In genomic region chr3:18442743-18443669, GRCh38 we compare ENCODE assay signal across 8 cellular contexts. TPM values are rescaled to one million over a fixed set of nuclear protein-coding genes. Genes with fewer than 3 reads are reported as not detected.
DNase-seq lines count a peak whose midpoint lies in the region; ATAC-seq, FAIRE-seq and TF ChIP-seq lines count a peak whose summit lies in the region.
"Had no signal": no experiment of that assay in that cellular context is flagged by ENCODE, and none has a peak within 500 bp of the region (broad histone marks: within the 10 kb centered on the region; RNA-seq: fewer than 3 reads in every experiment).

No MANE protein-coding gene starts in this region.

- H3K4me1 ChIP-seq in H9 (ENCODE audit: insufficient read depth, low read length): peaks cover 5% of the 10 kb centered on the region; the same call in 1 of the 2 replicates
- peaks cover 6% of the 10 kb centered on the region; the same call in 1 of the 2 replicates for H3K4me1 ChIP-seq in iPS DF 6.9 (ENCODE audit: control insufficient read depth, insufficient read depth, low read length)

- H3K36me3 Mint-ChIP-seq in H9 (ENCODE audit: insufficient read depth in 1 of 3, low read depth in 3 of 3) (peaks cover 0 to 2% (median 0%) of the 10 kb centered on the region in 3 experiments; a peak in 4 of 7 replicates), T-cell (peaks cover 12% of the 10 kb centered on the region)

- peaks cover 19% of the 10 kb centered on the region for H3K23me2 ChIP-seq in H9 (ENCODE audit: insufficient read length, low read depth, low read length, poor library complexity, severe bottlenecking)

- no peaks in the 10 kb centered on the region for H3K79me2 ChIP-seq in H9 (ENCODE audit: insufficient read depth, low read length)

- no peak for DNase-seq in H9
- peak in 7 of 34 experiments; percentile 8 to 30 (median 14) for DNase-seq in T-cell
- no peak for DNase-seq in iPS DF 6.9 (ENCODE audit: low read depth, low spot score)
- peak; percentile 31 to 46 for DNase-seq in stimulated activated CD4-positive, alpha-beta T cell treated with anti-CD3 and anti-CD28 coated beads, Interleukin-2, amount 100 ng/mL, for 24 hours
- no peak for DNase-seq in ureter (ENCODE audit: low spot score)
- DNase-seq in urothelium cell line (ENCODE audit: low spot score): no peak
- DNase-seq: NCI-H1694 treated with DMSO at 0.1 percent for 48 hours had no signal

- no peak for ATAC-seq in T-cell (replicated peaks in 1 of 4)
- ATAC-seq in HG03439 (IDR thresholded peaks at IDR 0.05; ENCODE audit: unreplicated experiment): no peak

- no peak overlapping the region for H2BK120ac ChIP-seq in H9 (ENCODE audit: low read depth, low read length, poor library complexity, severe bottlenecking)

- peak overlapping the region; percentile 57; the same call in 1 of the 2 replicates for H3K4me3 ChIP-seq in iPS DF 6.9 (ENCODE audit: low read length)

- WGBS in H9 (ENCODE audit: extremely low coverage, insufficient read length, low lambda C conversion rate): no CpG with 5 or more reads among the region's 11 CpGs
- WGBS in iPS DF 6.9 (ENCODE audit: insufficient coverage, insufficient read length): no CpG with 5 or more reads among the region's 11 CpGs

- H3K4me1 Mint-ChIP-seq in H9: peaks cover 25 to 40% of the 10 kb centered on the region in 2 experiments
- peaks cover 58 to 61% (median 60%) of the 10 kb centered on the region in 3 donors for H3K4me1 Mint-ChIP-seq in T-cell

- no peak overlapping the region for H3K56ac ChIP-seq in H9 (ENCODE audit: insufficient read length, low read depth, low read length)

- CTCF ChIA-PET in T-cell (lab: Charles Lee): interaction anchor here (0.6 to 2.1 kb wide), 2 partner anchors 20 to 315 kb away, joined by 3 to 7 read pairs; no protein-coding TSS in a partner anchor

- no peak overlapping the region for H2AK5ac ChIP-seq in H9 (ENCODE audit: insufficient read length, low read length)

- H3K27me3 ChIP-seq in H9 (ENCODE audit: insufficient read depth, low read length) (peaks cover 7% of the 10 kb centered on the region; the same call in 1 of the 2 replicates), iPS DF 6.9 (ENCODE audit: control insufficient read depth, insufficient read depth, low read length) (peaks cover 6% of the 10 kb centered on the region; the same call in 1 of the 2 replicates)

- no peak overlapping the region; the same call in 1 of the 2 replicates for H3K14ac ChIP-seq in H9 (ENCODE audit: insufficient read depth, low read length)

- no peak overlapping the region for H4K91ac ChIP-seq in H9 (ENCODE audit: insufficient read length, low read depth, low read length)

- H3K9ac ChIP-seq in H9 (ENCODE audit: extremely low read depth, insufficient read length, low read length): peak overlapping the region; percentile 18

- no peak overlapping the region for H3K18ac ChIP-seq in H9 (ENCODE audit: insufficient read length, low read depth, low read length)

- no peak overlapping the region for H2BK5ac ChIP-seq in H9 (ENCODE audit: insufficient read length, low read length)

- no peak overlapping the region for H2BK20ac ChIP-seq in H9 (ENCODE audit: low read depth, low read length, poor library complexity, severe bottlenecking)

- no peak overlapping the region for H4K5ac ChIP-seq in H9 (ENCODE audit: insufficient read length, low read depth, low read length)

- H2AFZ ChIP-seq in H9 (ENCODE audit: low read length): no peak overlapping the region

- H3K9me3 Mint-ChIP-seq in H9 (no peaks in the 10 kb centered on the region; a peak in 2 of 5 replicates), T-cell (peaks cover 0 to 2% (median 0%) of the 10 kb centered on the region in 3 donors)

- H4K20me1 ChIP-seq in H9 (ENCODE audit: control insufficient read depth, insufficient read depth, insufficient read length): no peaks in the 10 kb centered on the region

- no peak overlapping the region for H4K8ac ChIP-seq in H9 (replicated peaks; ENCODE audit: insufficient read length, low read depth, low read length)

- H3K9me3 ChIP-seq in H9 (ENCODE audit: control insufficient read depth, low read depth, low read length) (no peaks in the 10 kb centered on the region), iPS DF 6.9 (ENCODE audit: control insufficient read depth, insufficient read depth, low read length) (no peaks in the 10 kb centered on the region)

- no peaks in the 10 kb centered on the region for H3K36me3 ChIP-seq in iPS DF 6.9 (ENCODE audit: control insufficient read depth, insufficient read depth, low read length)

- no peak overlapping the region for H2BK12ac ChIP-seq in H9 (ENCODE audit: insufficient read length, low read depth, low read length)

- TF ChIP-seq CTCF in H9 (conservative IDR thresholded peaks at IDR 0.05): no peak

- no peak overlapping the region for H2BK15ac ChIP-seq in H9 (ENCODE audit: low read depth, low read length)

- H3T11ph ChIP-seq in H9 (ENCODE audit: low read length): no peak overlapping the region

- H3K4ac ChIP-seq in H9 (ENCODE audit: low read depth, low read length): no peak overlapping the region

- no peak overlapping the region for H3K23ac ChIP-seq in H9 (ENCODE audit: insufficient read length, low read depth, low read length)

- H3K27ac Mint-ChIP-seq in H9 (no peak overlapping the region), T-cell (peak overlapping the region; percentile 95 to 96)

- FAIRE-seq in urothelium cell line (lab: Jason Lieb, UNC): no peak

- H3K27ac ChIP-seq in H9 (ENCODE audit: insufficient read length, low read depth, low read length): no peak overlapping the region
- no peak overlapping the region for H3K27ac ChIP-seq in iPS DF 6.9 (ENCODE audit: low read length)

- H3K27me3 Mint-ChIP-seq in H9 (ENCODE audit: low read depth): peaks cover 38% of the 10 kb centered on the region
- H3K27me3 Mint-ChIP-seq in T-cell: no peaks in the 10 kb centered on the region

- H3K4me3 Mint-ChIP-seq in H9 (peak overlapping the region; percentile 81 to 90), T-cell (peak overlapping the region; percentile 74 to 97 (median 96))

- H3K79me1 ChIP-seq in H9 (ENCODE audit: insufficient read depth, low read depth, low read length, poor library complexity, severe bottlenecking): no peaks in the 10 kb centered on the region

- POLR2A ChIA-PET in T-cell (lab: Charles Lee): interaction anchor here in 1 of 2 donors (0.6 to 0.9 kb wide), 2 partner anchors 42 to 237 kb away, joined by 3 to 4 read pairs; no protein-coding TSS in a partner anchor

- peak overlapping the region; percentile 88 for H3K4me2 ChIP-seq in H9 (ENCODE audit: insufficient read depth, insufficient read length, low read length)

RNA-seq across cellular contexts. Expression of gene SATB1, which starts 17.9 kb away (rescaled TPM):
- total RNA-seq in H9 (2021): 23.4 and 30.7 TPM in 2 replicates
- total RNA-seq in T-cell: 100 to 1,000 TPM; 204 to 417 (median 282) TPM
- total RNA-seq in ureter: 59.7 TPM

Comparison
In these comparisons a context has a peak if more than half of its experiments do, and no peak if none do; other contexts are left out.
1. DNase-seq: peak in stimulated activated CD4-positive, alpha-beta T cell treated with anti-CD3 and anti-CD28 coated beads, Interleukin-2, amount 100 ng/mL, for 24 hours (2 of 2); none in H9 (single experiment), iPS DF 6.9 (single experiment), ureter (single experiment) and urothelium cell line (single experiment).
2. H3K27ac Mint-ChIP-seq: peak in T-cell (2 of 2); none in H9 (0 of 3).